In the genomic region with DNA sequence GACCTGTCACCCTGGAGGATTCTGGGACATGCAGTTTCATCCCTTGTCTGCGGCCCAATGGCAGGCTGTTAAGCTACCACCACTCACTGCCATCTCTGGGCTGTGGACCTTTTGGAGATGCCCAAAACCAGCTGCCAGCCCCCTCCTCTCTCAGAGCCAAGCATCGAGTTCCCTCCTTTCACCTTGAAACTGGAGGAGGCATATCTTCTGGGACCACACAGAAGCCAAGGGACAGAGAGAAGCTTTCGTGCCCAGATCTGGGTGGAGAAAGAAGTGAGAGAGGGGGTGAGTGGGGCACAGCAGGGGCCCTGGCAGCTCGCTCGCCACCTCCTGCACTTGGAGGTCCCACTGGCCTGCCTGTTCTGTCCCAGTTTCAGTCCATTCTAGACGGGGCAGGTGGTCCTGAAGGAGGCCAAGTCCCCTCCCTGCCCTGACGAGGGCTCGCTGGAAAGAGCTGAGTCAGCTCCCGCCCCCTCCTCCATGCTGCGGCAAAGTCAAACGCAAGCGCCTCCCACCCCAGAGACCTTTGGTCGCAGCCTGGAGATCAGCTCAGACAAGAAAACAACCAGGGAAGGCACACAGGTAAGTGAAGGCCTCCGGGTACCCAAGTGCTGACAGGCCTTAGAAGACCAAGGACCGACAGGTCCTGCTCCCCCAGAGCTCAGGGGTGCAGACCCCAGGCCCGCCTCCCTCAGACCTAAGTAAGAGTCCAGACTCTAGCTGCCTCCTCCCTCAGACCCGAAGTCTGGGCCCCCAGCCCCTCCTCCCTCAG, we compare ENCODE assay signal across 10 cellular contexts. TPM values are rescaled to one million over a fixed set of nuclear protein-coding genes. Genes with fewer than 3 reads are reported as not detected.
DNase-seq lines count a peak whose midpoint lies in the region; ATAC-seq, FAIRE-seq and TF ChIP-seq lines count a peak whose summit lies in the region.
"Had no signal": no experiment of that assay in that cellular context is flagged by ENCODE, and none has a peak within 500 bp of the region (broad histone marks: within the 10 kb centered on the region; RNA-seq: fewer than 3 reads in every experiment).

No MANE protein-coding gene starts in this region.

- H3K4me3 Mint-ChIP-seq in memory B cell, result no peak overlapping the region
- H3K4me3 Mint-ChIP-seq: activated naive CD8-positive, alpha-beta T cell had no signal

- DNase-seq in AG10803 (ENCODE audit: low read depth) (peak; percentile 37), HCT116 (ENCODE audit: low read depth, low spot score) (no peak), bronchial epithelial cell (ENCODE audit: low read depth) (peak; percentile 36), memory B cell (ENCODE audit: low spot score in 2 of 2) (no peak), posterior vena cava (ENCODE audit: low spot score) (no peak), uterus (no peak), NCI-H1436 (lab: John Stamatoyannopoulos, UW) (no peak), UCSD-AML1 (lab: John Stamatoyannopoulos, UW; ENCODE audit: unreplicated experiment) (no peak)

- no peaks in the 10 kb centered on the region for H3K27me3 Mint-ChIP-seq in memory B cell
- H3K27me3 Mint-ChIP-seq: activated naive CD8-positive, alpha-beta T cell had no signal

- RAD21 ChIA-PET in HCT116 (lab: Charles Lee; ENCODE audit: low non-redundant PET in 1 of 2, low total read pairs in 2 of 2, uncharacterized antibody in 2 of 2, unreplicated experiment in 2 of 2), result no interaction called here

- H3K27me3 ChIP-seq in HCT116 (ENCODE audit: insufficient read depth, low read length), result no peaks in the 10 kb centered on the region
- no peaks in the 10 kb centered on the region for H3K27me3 ChIP-seq in bronchial epithelial cell (ENCODE audit: control insufficient read depth, insufficient read depth, low read length)
- H3K27me3 ChIP-seq in uterus, result no peaks in the 10 kb centered on the region

- H3K36me3 ChIP-seq in HCT116 (ENCODE audit: control insufficient read depth in 1 of 2, insufficient read depth in 2 of 2, low read length in 2 of 2) (peaks cover 0 to 4% of the 10 kb centered on the region in 2 experiments; a peak in 2 of 4 replicates), bronchial epithelial cell (ENCODE audit: control insufficient read depth, insufficient read depth, low read length) (peaks cover 11% of the 10 kb centered on the region), uterus (no peaks in the 10 kb centered on the region)

- H3K27ac ChIP-seq in HCT116 (ENCODE audit: low read depth, low read length) (no peak overlapping the region), uterus (peak overlapping the region in 1 of 2 donors; percentile 1)

- CTCF ChIA-PET in HCT116 (lab: Charles Lee), result interaction anchor here (1.1 to 1.4 kb wide), 3 partner anchors 11 to 36 kb away, joined by 3 to 13 read pairs (median 5); a partner anchor contains a TSS

- no peak overlapping the region for H3K4me2 ChIP-seq in HCT116 (ENCODE audit: low read length)

- ATAC-seq in HCT116, result peak; percentile 61; the same call in 1 of the 2 replicates
- peak; percentile 46 for ATAC-seq in memory B cell (ENCODE audit: low read depth)

- TF ChIP-seq POLR2A in HCT116 (IDR thresholded peaks at IDR 0.05; ENCODE audit: borderline replicate concordance, extremely low read depth, insufficient read depth, insufficient read length), result no peak
- no peak for TF ChIP-seq POLR2A in uterus (IDR thresholded peaks at IDR 0.05)

- peaks cover 23% of the 10 kb centered on the region for H3K4me1 Mint-ChIP-seq in memory B cell

- no peaks in the 10 kb centered on the region for H3K9me2 ChIP-seq in HCT116 (ENCODE audit: insufficient read depth)

- no peak overlapping the region for H3K27ac Mint-ChIP-seq in memory B cell
- H3K27ac Mint-ChIP-seq: activated naive CD8-positive, alpha-beta T cell had no signal

- H3K4me1 ChIP-seq in HCT116 (ENCODE audit: control insufficient read depth in 1 of 2, insufficient read depth in 2 of 2, low read length in 2 of 2) (peaks cover 9 to 16% of the 10 kb centered on the region in 2 experiments; a peak in 3 of 4 replicates), uterus (no peaks in the 10 kb centered on the region)

- H3K79me2 ChIP-seq in HCT116 (ENCODE audit: insufficient read depth, low read length), result peaks cover 26% of the 10 kb centered on the region; the same call in 1 of the 2 replicates

- TF ChIP-seq RAD21 in HCT116 (IDR thresholded peaks at IDR 0.05; ENCODE audit: low read depth), result no peak

- H3K9me3 ChIP-seq in HCT116 (ENCODE audit: control insufficient read depth in 1 of 2, insufficient read depth in 1 of 2, low read depth in 1 of 2, low read length in 2 of 2), result no peaks in the 10 kb centered on the region
- H3K9me3 ChIP-seq in uterus, result no peaks in the 10 kb centered on the region

- H3K4me3 ChIP-seq in AG10803 (ENCODE audit: low read length) (no peak overlapping the region), HCT116 (replicated peaks in 1 of 2; ENCODE audit: low read depth in 1 of 2, low read length in 2 of 2) (no peak overlapping the region), bronchial epithelial cell (ENCODE audit: low read depth, low read length) (no peak overlapping the region), uterus (no peak overlapping the region)

- no peak for FAIRE-seq in bronchial epithelial cell (lab: Jason Lieb, UNC)
- FAIRE-seq: keratinocyte had no signal

- intact Hi-C loops in HCT116 (cut with micrococcal nuclease), result no loop called here
- intact Hi-C loops in posterior vena cava (cut with DNase I), result no loop called here
- intact Hi-C loops in uterus (cut with DNase I; ENCODE audit: low total_unique reads), result no loop called here

- no peaks in the 10 kb centered on the region for H4K20me1 ChIP-seq in HCT116 (ENCODE audit: insufficient read depth)

- POLR2A ChIA-PET in HCT116 (lab: Charles Lee), result interaction anchor here (1.1 kb wide), 1 partner anchor 65 kb away, joined by 5 read pairs; a partner anchor contains a TSS

- no TSS peak for BruUV-seq in HCT116 (replicated peaks; lab: Mats Ljungman, UMichigan)

- no peak for TF ChIP-seq CTCF in AG10803 (conservative IDR thresholded peaks at IDR 0.05; ENCODE audit: low read length)
- no peak for TF ChIP-seq CTCF in HCT116 (IDR thresholded peaks at IDR 0.05 in 2 of 3, conservative IDR thresholded peaks at IDR 0.05 in 1 of 3; ENCODE audit: borderline replicate concordance in 1 of 3, insufficient read depth in 1 of 3, low read depth in 2 of 3, low read length in 2 of 3)
- TF ChIP-seq CTCF in bronchial epithelial cell (IDR thresholded peaks at IDR 0.05; ENCODE audit: insufficient read depth, low read length, severe bottlenecking), result no peak
- no peak for TF ChIP-seq CTCF in uterus (IDR thresholded peaks at IDR 0.05)

- no peaks in the 10 kb centered on the region for H3K9me3 Mint-ChIP-seq in memory B cell

- H3K36me3 Mint-ChIP-seq in memory B cell, result peaks cover 2% of the 10 kb centered on the region
- H3K36me3 Mint-ChIP-seq: activated naive CD8-positive, alpha-beta T cell had no signal

- no peak overlapping the region for H3K9ac ChIP-seq in HCT116 (ENCODE audit: low read length)

- H2AFZ ChIP-seq in HCT116 (ENCODE audit: low read depth, low read length, poor library complexity, severe bottlenecking), result no peak overlapping the region

TF ChIP-seq in HCT116, 20 proteins besides CTCF, POLR2A, EP300 and RAD21 (continues in another document):
- TF ChIP-seq, protein P1, sequence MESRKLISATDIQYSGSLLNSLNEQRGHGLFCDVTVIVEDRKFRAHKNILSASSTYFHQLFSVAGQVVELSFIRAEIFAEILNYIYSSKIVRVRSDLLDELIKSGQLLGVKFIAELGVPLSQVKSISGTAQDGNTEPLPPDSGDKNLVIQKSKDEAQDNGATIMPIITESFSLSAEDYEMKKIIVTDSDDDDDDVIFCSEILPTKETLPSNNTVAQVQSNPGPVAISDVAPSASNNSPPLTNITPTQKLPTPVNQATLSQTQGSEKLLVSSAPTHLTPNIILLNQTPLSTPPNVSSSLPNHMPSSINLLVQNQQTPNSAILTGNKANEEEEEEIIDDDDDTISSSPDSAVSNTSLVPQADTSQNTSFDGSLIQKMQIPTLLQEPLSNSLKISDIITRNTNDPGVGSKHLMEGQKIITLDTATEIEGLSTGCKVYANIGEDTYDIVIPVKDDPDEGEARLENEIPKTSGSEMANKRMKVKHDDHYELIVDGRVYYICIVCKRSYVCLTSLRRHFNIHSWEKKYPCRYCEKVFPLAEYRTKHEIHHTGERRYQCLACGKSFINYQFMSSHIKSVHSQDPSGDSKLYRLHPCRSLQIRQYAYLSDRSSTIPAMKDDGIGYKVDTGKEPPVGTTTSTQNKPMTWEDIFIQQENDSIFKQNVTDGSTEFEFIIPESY (IDR thresholded peaks at IDR 0.05; ENCODE audit: extremely low read depth, insufficient replicate concordance, low read length), result no peak
- no peak for TF ChIP-seq TCF7L2 (IDR thresholded peaks at IDR 0.05; ENCODE audit: borderline replicate concordance, extremely low read depth, insufficient read depth, insufficient read length)
- TF ChIP-seq SIN3A (IDR thresholded peaks at IDR 0.05; ENCODE audit: low read depth), result no peak
- no peak for TF ChIP-seq CBX3 (IDR thresholded peaks at IDR 0.05; ENCODE audit: low read depth)
- no peak for TF ChIP-seq ZNF274 (IDR thresholded peaks at IDR 0.05; ENCODE audit: low read depth, low read length)
- TF ChIP-seq ZFX (IDR thresholded peaks at IDR 0.05), result no peak
- TF ChIP-seq FOSL1 (IDR thresholded peaks at IDR 0.05; ENCODE audit: low read depth), result no peak
- TF ChIP-seq POLR2AphosphoS5 (IDR thresholded peaks at IDR 0.05; ENCODE audit: low read depth, low read length), result no peak
- TF ChIP-seq, protein P2, sequence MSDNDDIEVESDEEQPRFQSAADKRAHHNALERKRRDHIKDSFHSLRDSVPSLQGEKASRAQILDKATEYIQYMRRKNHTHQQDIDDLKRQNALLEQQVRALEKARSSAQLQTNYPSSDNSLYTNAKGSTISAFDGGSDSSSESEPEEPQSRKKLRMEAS (IDR thresholded peaks at IDR 0.05), result no peak
- no peak for TF ChIP-seq YY1 (IDR thresholded peaks at IDR 0.05; ENCODE audit: extremely low read depth, insufficient replicate concordance, low read depth, low read length)
- TF ChIP-seq JUND (IDR thresholded peaks at IDR 0.05), result no peak

RNA-seq across cellular contexts. Expression of a gene that starts 3.8 kb away (rescaled TPM):
- total RNA-seq in HCT116 (2021; ENCODE audit: unreplicated experiment) (66.1 TPM), bronchial epithelial cell (14.0 and 21.3 TPM in 2 replicates), posterior vena cava (10 to 100 TPM; 21.7 to 24.9 TPM), uterus (10 to 100 TPM in 3 of 4 donors, 1 to 10 TPM in 1; 9.2 to 54.3 (median 24.6) TPM)
- 62.0 and 68.6 TPM in 2 replicates for polyA plus RNA-seq in HCT116 (2012)

RNA-seq across cellular contexts. Expression of a gene that starts 29.3 kb away (rescaled TPM):
- 3.9 TPM for total RNA-seq in HCT116 (2021; ENCODE audit: unreplicated experiment)
- 2.6 and 3.8 TPM in 2 replicates for polyA plus RNA-seq in HCT116 (2012)
- 1.3 and 1.9 TPM in 2 replicates for total RNA-seq in bronchial epithelial cell
- 1 to 10 TPM; 5.6 to 6.6 TPM for total RNA-seq in posterior vena cava
- total RNA-seq in uterus, result 10 to 100 TPM in 1 of 4 donors, 1 to 10 TPM in 3; 5.6 to 31.9 (median 8.7) TPM

RNA-seq across cellular contexts. Expression of a gene that starts 51.7 kb away (rescaled TPM):
- total RNA-seq in HCT116 (2021; ENCODE audit: unreplicated experiment), result 0.81 TPM
- polyA plus RNA-seq in HCT116 (2012), result 1.2 and 1.6 TPM in 2 replicates
- total RNA-seq in bronchial epithelial cell, result not detected in 2 replicates
- not detected for total RNA-seq in posterior vena cava
- total RNA-seq in uterus, result not detected
- polyA plus RNA-seq: keratinocyte had no signal

RNA-seq across cellular contexts. Expression of a gene that starts 54.6 kb away (rescaled TPM):
- 14.1 TPM for total RNA-seq in HCT116 (2021; ENCODE audit: unreplicated experiment)
- 11.8 and 13.1 TPM in 2 replicates for polyA plus RNA-seq in HCT116 (2012)
- 12.1 and 16.9 TPM in 2 replicates for total RNA-seq in bronchial epithelial cell
- total RNA-seq in posterior vena cava, result 1 to 10 TPM; 1.5 to 2.1 TPM
- 10 to 100 TPM in 1 of 4 donors, 1 to 10 TPM in 3; 1.5 to 17.7 (median 4.4) TPM for total RNA-seq in uterus

Comparison
In these comparisons a context has a peak if more than half of its experiments do, and no peak if none do; other contexts are left out.
1. DNase-seq: peak in AG10803 (single experiment) and bronchial epithelial cell (single experiment); none in HCT116 (single experiment), memory B cell (0 of 2), posterior vena cava (single experiment), uterus (0 of 2), NCI-H1436 (single experiment) and UCSD-AML1 (single experiment).